8 cellular contexts compared by ENCODE assay signal in genomic region chr1:2642131-2642559, GRCh38. TPM values are rescaled to one million over a fixed set of nuclear protein-coding genes. Genes with fewer than 3 reads are reported as not detected.
DNase-seq lines count a peak whose midpoint lies in the region; ATAC-seq and TF ChIP-seq lines count a peak whose summit lies in the region.

No MANE protein-coding gene starts in this region.

- CTCF ChIA-PET in A673 (lab: Charles Lee) = no interaction called here

- H3K27me3 ChIP-seq in A673 (replicated peaks; ENCODE audit: insufficient read depth, low read depth, low read length, poor library complexity) (no peaks in the 10 kb centered on the region), breast epithelium (no peaks in the 10 kb centered on the region)

- TF ChIP-seq CTCF in A673 (conservative IDR thresholded peaks at IDR 0.05; ENCODE audit: low read depth, low read length) (no peak), breast epithelium (IDR thresholded peaks at IDR 0.05) (no peak), mucosa of descending colon (IDR thresholded peaks at IDR 0.05) (no peak), GM20000 (IDR thresholded peaks at IDR 0.05; ENCODE audit: extremely low read depth, missing control alignments) (no peak)

- POLR2A ChIA-PET in A673 (lab: Charles Lee; ENCODE audit: low non-redundant PET) = no interaction called here

- DNase-seq in A673 (ENCODE audit: low spot score) (no peak), breast epithelium (ENCODE audit: low spot score in 2 of 2) (no peak), mucosa of descending colon (no peak), GM20000 (ENCODE audit: low spot score) (no peak), G401 (ENCODE audit: low spot score) (no peak), RKO (ENCODE audit: low spot score) (no peak)

- intact Hi-C loops in A673 (cut with micrococcal nuclease; ENCODE audit: unreplicated experiment) = no loop called here
- intact Hi-C loops in breast epithelium (cut with DNase I; ENCODE audit: low total_unique reads) = no loop called here
- intact Hi-C loops in mucosa of descending colon (cut with DNase I, micrococcal nuclease) = no loop called here

- no peaks in the 10 kb centered on the region for H3K4me1 ChIP-seq in A673 (ENCODE audit: insufficient read depth, low read length, poor library complexity, severe bottlenecking)
- peaks cover 11 to 19% of the 10 kb centered on the region in 2 donors for H3K4me1 ChIP-seq in breast epithelium
- H3K4me1 ChIP-seq in mucosa of descending colon (ENCODE audit: low read depth) = peaks cover 14% of the 10 kb centered on the region

- no peak for TF ChIP-seq POLR2A in breast epithelium (IDR thresholded peaks at IDR 0.05)

- ATAC-seq in HG03175 (IDR thresholded peaks at IDR 0.05; ENCODE audit: unreplicated experiment) (peak; percentile 3), mucosa of descending colon (no peak), GM21529 (IDR thresholded peaks at IDR 0.05; ENCODE audit: unreplicated experiment) (no peak)

- no TSS peak for BruUV-seq in A673 (replicated peaks; lab: Mats Ljungman, UMichigan)

- peaks cover 9% of the 10 kb centered on the region for H3K9me3 ChIP-seq in A673 (ENCODE audit: low read depth, low read length, poor library complexity, severe bottlenecking)
- H3K9me3 ChIP-seq in breast epithelium = peaks cover 14 to 18% of the 10 kb centered on the region in 2 donors
- H3K9me3 ChIP-seq in mucosa of descending colon = peaks cover 11% of the 10 kb centered on the region

- H3K36me3 ChIP-seq in A673 (ENCODE audit: insufficient read depth, low read length, poor library complexity, severe bottlenecking) = no peaks in the 10 kb centered on the region
- no peaks in the 10 kb centered on the region for H3K36me3 ChIP-seq in breast epithelium
- no peaks in the 10 kb centered on the region for H3K36me3 ChIP-seq in mucosa of descending colon (ENCODE audit: low read depth)

- in situ Hi-C loops in G401 (cut with HindIII; ENCODE audit: low sequenced_read_pairs) = no loop called here

- H3K27ac ChIP-seq in A673 (ENCODE audit: low read depth, low read length, poor library complexity, severe bottlenecking) = peak overlapping the region; percentile 97
- H3K27ac ChIP-seq in breast epithelium = peak overlapping the region; percentile 88 to 94

- H3K4me3 ChIP-seq in A673 (ENCODE audit: low read depth, low read length, poor library complexity, severe bottlenecking) (peak overlapping the region; percentile 88), breast epithelium (peak overlapping the region; percentile 86 to 100 (median 92)), mucosa of descending colon (peak overlapping the region; percentile 61)

RNA-seq across cellular contexts. Expression of gene MMEL1, which starts 9.3 kb away (rescaled TPM):
- total RNA-seq in A673 (2021) (not detected in 2 replicates), breast epithelium (10 to 100 TPM in 1 of 3 donors, 1 to 10 TPM in 1, not detected in 1; 9.2 to 12.7 TPM), mucosa of descending colon (10 to 100 TPM in 1 of 3 donors, 1 to 10 TPM in 2; 4.2 to 10.9 (median 9.4) TPM)
- total RNA-seq in G401 (2014; rRNA removed; shearing (Covaris generic)) = 0.47 TPM in 1 of 2 replicates, not detected in the other

RNA-seq across cellular contexts. Expression of gene PRXL2B, which starts 55.6 kb away (rescaled TPM):
- total RNA-seq in A673 (2021) = 34.8 and 41.0 TPM in 2 replicates
- 10 to 100 TPM in 2 of 3 donors, 1 to 10 TPM in 1; 4.8 to 15.8 (median 14.4) TPM for total RNA-seq in breast epithelium
- 10 to 100 TPM; 45.2 to 65.5 (median 48.3) TPM for total RNA-seq in mucosa of descending colon
- 26.9 and 31.7 TPM in 2 replicates for total RNA-seq in G401 (2014; rRNA removed; shearing (Covaris generic))
